ENCODE assay signal across 7 cellular contexts in genomic region chr6:73363537-73363875, GRCh38. TPM values are rescaled to one million over a fixed set of nuclear protein-coding genes. Genes with fewer than 3 reads are reported as not detected.
"Had no signal": no experiment of that assay in that cellular context is flagged by ENCODE, and none has a peak within 500 bp of the region (broad histone marks: within the 10 kb centered on the region; RNA-seq: fewer than 3 reads in every experiment).

No MANE protein-coding gene starts in this region.

- DNase-seq: H9, HCEC 1CT, IMR-90, KBM-7 had no signal

- H3K9me3 Mint-ChIP-seq: GM23338 had no signal

- H3K4me3 Mint-ChIP-seq: GM23338, H9 had no signal

- ATAC-seq: GM23338 had no signal

- H3K27ac Mint-ChIP-seq: GM23338, H9 had no signal

- H3K4me3 ChIP-seq: GM23338 had no signal

RNA-seq across cellular contexts. Expression of gene KHDC3L, which starts 1.0 kb away (rescaled TPM):
- total RNA-seq: GM23338, H1, HT-29, IMR-90 had no signal

RNA-seq across cellular contexts. Expression of gene OOEP, which starts 6.2 kb away (rescaled TPM):
- total RNA-seq: GM23338, H9, HT-29, IMR-90 had no signal

RNA-seq across cellular contexts. Expression of gene DPPA5, which starts 9.4 kb away (rescaled TPM):
- total RNA-seq: HT-29, IMR-90 had no signal

RNA-seq across cellular contexts. Expression of gene DDX43, which starts 31.1 kb away (rescaled TPM):
- total RNA-seq: H1, HT-29, IMR-90 had no signal
